ENCODE assay signal across 18 cellular contexts in the genomic region with DNA sequence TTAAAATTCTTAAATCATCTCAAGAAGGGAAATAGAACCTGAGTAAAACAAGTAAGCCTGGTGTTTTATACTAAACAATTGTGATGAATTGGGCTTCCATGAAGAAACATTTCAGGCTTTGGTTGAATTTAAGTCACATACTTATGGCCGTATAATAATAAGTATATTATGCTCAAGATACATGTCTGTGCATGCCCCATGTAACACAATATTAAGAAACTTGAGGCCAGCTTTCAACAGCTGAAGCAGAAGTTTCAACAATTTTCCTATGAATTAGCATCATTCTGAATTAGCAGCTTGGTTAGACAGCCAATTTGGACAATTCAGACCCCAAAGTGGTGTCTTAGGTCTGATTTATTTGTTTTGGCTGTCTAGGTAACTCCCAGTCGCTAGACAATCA.
"Had no signal": no experiment of that assay in that cellular context is flagged by ENCODE, and none has a peak within 500 bp of the region (broad histone marks: within the 10 kb centered on the region; RNA-seq: fewer than 3 reads in every experiment).

No MANE protein-coding gene starts in this region.

- FAIRE-seq: colon, kidney had no signal

- H3K36me3 ChIP-seq: tibial artery, uterus had no signal

- H3K4me1 ChIP-seq: uterus had no signal

- H3K27ac ChIP-seq: dorsolateral prefrontal cortex, tibial artery, uterus had no signal

- H3K27me3 ChIP-seq: tibial artery, uterus had no signal

- H3K4me3 ChIP-seq: dorsolateral prefrontal cortex, lung, tibial artery, uterus had no signal

- H3K9me3 ChIP-seq: tibial artery, uterus had no signal

- DNase-seq: activated B cell treated with CpG ODN at 0.5 μM for 24 hours; activated CD4-positive, alpha-beta memory T cell treated with anti-CD3 and anti-CD28 coated beads for 36 hours; activated CD4-positive, alpha-beta T cell treated with anti-CD3 and anti-CD28 coated beads for 4 hours; activated T-cell treated with anti-CD3 and anti-CD28 coated beads for 4 hours; central memory CD4-positive, alpha-beta T cell; dorsolateral prefrontal cortex; foreskin melanocyte; hypothalamus; kidney; midbrain; nephron progenitor cell; stimulated activated CD4-positive, alpha-beta T cell treated with anti-CD3 and anti-CD28 coated beads, Interleukin-2, amount 100 ng/mL, for 24 hours; stimulated activated naive CD4-positive, alpha-beta T cell treated with Interleukin-2 at 50 U/mL for 16 hours; T-helper 9 cell; tibial artery; uterus had no signal
